8 cellular contexts compared by ENCODE assay signal in the genomic region with DNA sequence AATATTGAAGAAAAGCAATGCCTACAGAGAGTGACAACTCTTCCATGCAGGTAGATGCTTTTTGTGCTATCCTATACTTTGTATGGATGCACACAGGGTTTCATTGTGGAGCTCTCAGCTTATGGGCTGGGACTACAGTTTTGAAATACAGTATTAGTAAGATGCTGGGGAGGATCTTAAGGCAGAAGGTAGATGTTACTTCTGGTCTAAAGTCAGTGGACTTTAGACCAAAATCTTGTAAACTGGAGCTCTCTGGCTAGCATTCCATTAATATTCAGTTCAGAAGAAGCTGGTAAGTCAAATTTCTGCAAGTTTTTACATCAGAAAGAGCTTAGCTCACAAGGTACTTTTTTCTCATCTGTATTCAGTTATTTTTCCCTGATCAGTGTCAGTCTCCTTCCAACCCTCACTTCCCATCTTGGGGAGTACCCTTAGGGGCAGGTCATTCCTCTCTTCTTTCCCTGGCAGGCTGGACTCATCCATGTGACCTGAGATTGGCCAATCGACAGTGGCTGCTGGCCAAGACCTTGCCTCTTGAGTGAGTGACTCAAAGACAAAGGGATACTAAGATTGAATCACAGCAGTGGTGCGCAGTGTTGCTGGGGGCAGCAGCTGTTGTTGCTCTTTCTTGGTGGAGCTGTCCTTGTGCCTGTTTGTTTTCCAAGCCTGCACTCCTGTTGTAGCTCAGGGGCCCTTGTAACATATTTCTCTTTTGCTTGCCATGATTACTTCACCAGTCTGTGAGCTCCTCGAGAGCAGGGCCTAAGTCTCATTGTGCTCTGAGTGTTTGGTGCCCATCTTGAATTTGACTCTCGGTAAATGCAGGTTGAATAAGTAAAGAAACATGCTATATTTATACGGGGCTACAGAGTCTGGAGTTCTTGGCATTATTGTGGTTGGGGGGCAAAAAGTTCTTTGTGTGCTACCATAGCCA. TPM values are rescaled to one million over a fixed set of nuclear protein-coding genes. Genes with fewer than 3 reads are reported as not detected.
DNase-seq lines count a peak whose midpoint lies in the region; TF ChIP-seq lines count a peak whose summit lies in the region.

No MANE protein-coding gene starts in this region.

- no peak overlapping the region for H3K4me2 ChIP-seq in H9 (ENCODE audit: insufficient read depth, insufficient read length, low read length)

- H3K4ac ChIP-seq in H9 (ENCODE audit: low read depth, low read length) = no peak overlapping the region

- H3K4me1 ChIP-seq in H9 (ENCODE audit: insufficient read depth, low read length) (peaks cover 11% of the 10 kb centered on the region; the same call in 1 of the 2 replicates), neuron (ENCODE audit: insufficient read depth, low read length) (peaks cover 22% of the 10 kb centered on the region), tibial nerve (peaks cover 0 to 57% (median 48%) of the 10 kb centered on the region in 4 donors)

- CTCF ChIA-PET in activated naive CD4-positive, alpha-beta T cell treated with anti-CD3 and anti-CD28 coated beads, Interleukin-2, amount 10 ng/mL, durations not matched to agents 7 days and 5 days (lab: Charles Lee) = interaction anchor here (0.6 to 1.8 kb wide), 3 partner anchors 26 to 289 kb away, joined by 3 to 7 read pairs (median 3); a partner anchor contains a TSS

- H3K14ac ChIP-seq in H9 (ENCODE audit: insufficient read depth, low read length) = peak overlapping the region; percentile 43; the same call in 1 of the 2 replicates

- no peak overlapping the region for H2BK20ac ChIP-seq in H9 (ENCODE audit: low read depth, low read length, poor library complexity, severe bottlenecking)

- H3K9me3 ChIP-seq in H9 (ENCODE audit: control insufficient read depth, low read depth, low read length) (no peaks in the 10 kb centered on the region), neuron (ENCODE audit: low read length) (no peaks in the 10 kb centered on the region), tibial nerve (no peaks in the 10 kb centered on the region)

- H4K5ac ChIP-seq in H9 (ENCODE audit: insufficient read length, low read depth, low read length) = no peak overlapping the region

- peaks cover 7 to 9% of the 10 kb centered on the region in 2 experiments; a peak in 1 of 5 replicates for H3K9me3 Mint-ChIP-seq in H9
- peaks cover 7% of the 10 kb centered on the region for H3K9me3 Mint-ChIP-seq in activated naive CD4-positive, alpha-beta T cell treated with anti-CD3 and anti-CD28 coated beads, Interleukin-2, amount 10 ng/mL, durations not matched to agents 7 days and 5 days

- peak overlapping the region; percentile 0 for H3K9ac ChIP-seq in H9 (ENCODE audit: extremely low read depth, insufficient read length, low read length)

- H2AFZ ChIP-seq in H9 (ENCODE audit: low read length) (no peak overlapping the region), neuron (ENCODE audit: low read depth, low read length) (peak overlapping the region; percentile 27)

- no CpG with 5 or more reads among the region's 5 CpGs for WGBS in H9 (ENCODE audit: extremely low coverage, insufficient read length, low lambda C conversion rate)
- 24 to 32% methylated on average over 5 of the region's 5 CpGs for WGBS in tibial nerve, 2 donors

- H4K20me1 ChIP-seq in H9 (ENCODE audit: control insufficient read depth, insufficient read depth, insufficient read length) = no peaks in the 10 kb centered on the region

- TF ChIP-seq POLR2A in tibial nerve (IDR thresholded peaks at IDR 0.05) = peak; percentile 76 to 83

- H3K79me2 ChIP-seq in H9 (ENCODE audit: insufficient read depth, low read length) = peaks cover 6% of the 10 kb centered on the region; the same call in 1 of the 2 replicates

- peaks cover 19% of the 10 kb centered on the region for H3K27me3 Mint-ChIP-seq in H9 (ENCODE audit: low read depth)
- H3K27me3 Mint-ChIP-seq in activated naive CD4-positive, alpha-beta T cell treated with anti-CD3 and anti-CD28 coated beads, Interleukin-2, amount 10 ng/mL, durations not matched to agents 7 days and 5 days = no peaks in the 10 kb centered on the region

- H2BK15ac ChIP-seq in H9 (ENCODE audit: low read depth, low read length) = no peak overlapping the region

- H4K8ac ChIP-seq in H9 (replicated peaks; ENCODE audit: insufficient read length, low read depth, low read length) = no peak overlapping the region

- H3K4me3 ChIP-seq in neuron (ENCODE audit: low read length) = peak overlapping the region; percentile 14
- H3K4me3 ChIP-seq in tibial nerve = no peak overlapping the region

- H3T11ph ChIP-seq in H9 (ENCODE audit: low read length) = no peak overlapping the region

- DNase-seq in AG09319 (ENCODE audit: extremely low read depth, low read depth) = peak; percentile 96
- DNase-seq in H9 = peak; percentile 94
- peak; percentile 2 for DNase-seq in NOMO-1 treated with dmso at 0.1 percent for 144 hours (lab: John Stamatoyannopoulos, UW; ENCODE audit: unreplicated experiment)
- peak; percentile 43 for DNase-seq in activated naive CD4-positive, alpha-beta T cell treated with anti-CD3 and anti-CD28 coated beads, Interleukin-2, amount 10 ng/mL, durations not matched to agents 7 days and 5 days
- peak; percentile 81 for DNase-seq in globus pallidus (ENCODE audit: low spot score)
- DNase-seq in tibial nerve (ENCODE audit: low spot score in 2 of 2) = peak; percentile 100
- DNase-seq in NCI-H187 treated with DMSO at 0.1 percent for 48 hours (lab: John Stamatoyannopoulos, UW) = no peak

- H3K27me3 ChIP-seq in H9 (ENCODE audit: insufficient read depth, low read length) (peaks cover 2% of the 10 kb centered on the region; the same call in 1 of the 2 replicates), neuron (ENCODE audit: insufficient read depth, low read length) (no peaks in the 10 kb centered on the region), tibial nerve (no peaks in the 10 kb centered on the region)

- H3K27ac Mint-ChIP-seq in H9 = peak overlapping the region; percentile 82 to 98 (median 98)
- H3K27ac Mint-ChIP-seq in activated naive CD4-positive, alpha-beta T cell treated with anti-CD3 and anti-CD28 coated beads, Interleukin-2, amount 10 ng/mL, durations not matched to agents 7 days and 5 days = peak overlapping the region; percentile 99

- peaks cover 6% of the 10 kb centered on the region for H3K23me2 ChIP-seq in H9 (ENCODE audit: insufficient read length, low read depth, low read length, poor library complexity, severe bottlenecking)

- TF ChIP-seq EP300 in tibial nerve (IDR thresholded peaks at IDR 0.05) = peak; percentile 96 to 99

- no peak overlapping the region for H4K91ac ChIP-seq in H9 (ENCODE audit: insufficient read length, low read depth, low read length)

- H3K79me1 ChIP-seq in H9 (ENCODE audit: insufficient read depth, low read depth, low read length, poor library complexity, severe bottlenecking) = no peaks in the 10 kb centered on the region

- H2BK120ac ChIP-seq in H9 (ENCODE audit: low read depth, low read length, poor library complexity, severe bottlenecking) = peak overlapping the region; percentile 63

- H2BK5ac ChIP-seq in H9 (ENCODE audit: insufficient read length, low read length) = no peak overlapping the region

- H2BK12ac ChIP-seq in H9 (ENCODE audit: insufficient read length, low read depth, low read length) = no peak overlapping the region

- H3K27ac ChIP-seq in H9 (ENCODE audit: insufficient read length, low read depth, low read length) (peak overlapping the region; percentile 10), tibial nerve (peak overlapping the region; percentile 95 to 98 (median 96))

- peaks cover 0 to 11% (median 0%) of the 10 kb centered on the region in 3 experiments; a peak in 5 of 7 replicates for H3K36me3 Mint-ChIP-seq in H9 (ENCODE audit: insufficient read depth in 1 of 3, low read depth in 3 of 3)
- H3K36me3 Mint-ChIP-seq in activated naive CD4-positive, alpha-beta T cell treated with anti-CD3 and anti-CD28 coated beads, Interleukin-2, amount 10 ng/mL, durations not matched to agents 7 days and 5 days = peaks cover 16% of the 10 kb centered on the region

- H2AK5ac ChIP-seq in H9 (ENCODE audit: insufficient read length, low read length) = no peak overlapping the region

- no peak overlapping the region for H3K23ac ChIP-seq in H9 (ENCODE audit: insufficient read length, low read depth, low read length)

- H3K4me3 Mint-ChIP-seq in H9 = peak overlapping the region in 1 of 2 experiments; percentile 49; a peak in 3 of 5 replicates
- H3K4me3 Mint-ChIP-seq in activated naive CD4-positive, alpha-beta T cell treated with anti-CD3 and anti-CD28 coated beads, Interleukin-2, amount 10 ng/mL, durations not matched to agents 7 days and 5 days = peak overlapping the region; percentile 74

- H3K4me1 Mint-ChIP-seq in H9 = peaks cover 32 to 36% of the 10 kb centered on the region in 2 experiments
- H3K4me1 Mint-ChIP-seq in activated naive CD4-positive, alpha-beta T cell treated with anti-CD3 and anti-CD28 coated beads, Interleukin-2, amount 10 ng/mL, durations not matched to agents 7 days and 5 days = peaks cover 61% of the 10 kb centered on the region

- no peaks in the 10 kb centered on the region for H3K36me3 ChIP-seq in neuron (ENCODE audit: insufficient read depth, low read length)
- H3K36me3 ChIP-seq in tibial nerve = no peaks in the 10 kb centered on the region

- H3K56ac ChIP-seq in H9 (ENCODE audit: insufficient read length, low read depth, low read length) = no peak overlapping the region

- TF ChIP-seq CTCF in AG09319 (IDR thresholded peaks at IDR 0.05; ENCODE audit: low read depth, low read length) = no peak
- no peak for TF ChIP-seq CTCF in H9 (conservative IDR thresholded peaks at IDR 0.05)
- peak in 1 of 5 experiments; percentile 11 for TF ChIP-seq CTCF in tibial nerve (IDR thresholded peaks at IDR 0.05)

- H3K18ac ChIP-seq in H9 (ENCODE audit: insufficient read length, low read depth, low read length) = peak overlapping the region; percentile 24

RNA-seq across cellular contexts. Expression of a gene that starts 2.8 kb away (rescaled TPM):
- total RNA-seq in H9 (2021) (50.3 and 55.3 TPM in 2 replicates), tibial nerve (10 to 100 TPM; 30.0 to 76.8 (median 57.1) TPM)

RNA-seq across cellular contexts. Expression of a gene that starts 26.9 kb away (rescaled TPM):
- 335 and 347 TPM in 2 replicates for total RNA-seq in H9 (2021)
- total RNA-seq in tibial nerve = 100 to 1,000 TPM; 410 to 504 (median 446) TPM
